In the genomic region with DNA sequence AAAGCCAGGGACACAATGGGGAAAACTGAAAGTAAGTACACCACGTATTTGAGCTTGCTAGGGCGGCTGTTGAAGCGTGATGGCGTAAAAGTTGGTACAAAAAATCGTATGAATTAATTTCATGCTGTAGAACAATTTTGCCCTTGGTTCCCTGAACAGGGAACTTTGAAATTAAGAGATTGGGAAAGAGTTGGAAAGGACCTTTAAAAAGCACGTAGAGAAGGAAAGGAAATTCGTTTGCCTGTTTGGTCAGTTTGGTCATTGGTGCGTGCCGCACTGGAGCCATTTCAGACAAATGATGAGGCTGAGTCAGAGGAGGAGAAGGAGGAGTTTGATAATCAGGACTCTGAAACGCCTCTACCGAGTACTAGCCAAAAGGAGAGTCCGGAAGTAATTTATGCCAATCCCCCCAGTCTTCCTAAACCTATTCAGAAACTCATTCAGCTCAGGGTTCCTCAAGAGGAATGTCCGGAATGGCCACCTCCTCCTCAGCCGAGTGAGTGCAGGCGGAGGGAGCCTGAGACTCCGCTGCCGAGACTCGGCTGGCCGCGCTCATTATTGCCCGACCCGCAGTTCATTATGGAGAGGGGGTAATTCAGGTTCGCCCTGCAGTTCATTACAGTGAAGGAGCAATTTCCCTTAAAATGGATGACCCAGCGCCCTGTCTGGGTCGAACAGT, we compare ENCODE assay signal across 9 cellular contexts. TPM values are rescaled to one million over a fixed set of nuclear protein-coding genes. Genes with fewer than 3 reads are reported as not detected.
DNase-seq lines count a peak whose midpoint lies in the region; ATAC-seq and TF ChIP-seq lines count a peak whose summit lies in the region.
"Had no signal": no experiment of that assay in that cellular context is flagged by ENCODE, and none has a peak within 500 bp of the region (broad histone marks: within the 10 kb centered on the region; RNA-seq: fewer than 3 reads in every experiment).

No MANE protein-coding gene starts in this region.

- in situ Hi-C loops in G401 (cut with HindIII; ENCODE audit: low sequenced_read_pairs): no loop called here
- in situ Hi-C loops in brain microvascular endothelial cell (cut with HindIII; ENCODE audit: low pct_ligation_motif_present, low sequenced_read_pairs): no loop called here

- no peaks in the 10 kb centered on the region for H4K20me1 ChIP-seq in SU-DHL-6 (ENCODE audit: low read depth, low read length)

- H3F3A ChIP-seq in SU-DHL-6 (ENCODE audit: insufficient read depth): no peaks in the 10 kb centered on the region

- no peaks in the 10 kb centered on the region for H3K9me2 ChIP-seq in SU-DHL-6 (replicated peaks; ENCODE audit: insufficient read depth, low read length)

- H3K9ac ChIP-seq in HUES48 (ENCODE audit: low read depth, low read length) (peak overlapping the region; percentile 75), SU-DHL-6 (ENCODE audit: low read length) (peak overlapping the region; percentile 59), iPS-18a (ENCODE audit: low read length) (peak overlapping the region; percentile 74)

- H3K4me3 ChIP-seq in HUES48 (ENCODE audit: low read depth, low read length) (peak overlapping the region; percentile 80), SU-DHL-6 (ENCODE audit: insufficient read depth, low read length, poor library complexity, severe bottlenecking) (peak overlapping the region; percentile 64), brain microvascular endothelial cell (ENCODE audit: low read depth, low read length) (peak overlapping the region; percentile 64), iPS-18a (ENCODE audit: low read length) (peak overlapping the region; percentile 80), skin epidermis (peak overlapping the region; percentile 49 to 76 (median 60))

- peaks cover 7% of the 10 kb centered on the region; the same call in 1 of the 2 replicates for H3K27me3 ChIP-seq in HUES48 (ENCODE audit: control insufficient read depth, insufficient read depth, low read length)
- H3K27me3 ChIP-seq in SU-DHL-6 (ENCODE audit: low read length): no peaks in the 10 kb centered on the region
- H3K27me3 ChIP-seq in brain microvascular endothelial cell (replicated peaks): no peaks in the 10 kb centered on the region
- peaks cover 11% of the 10 kb centered on the region for H3K27me3 ChIP-seq in iPS-18a (ENCODE audit: control insufficient read depth, insufficient read depth, low read length)

- peak overlapping the region; percentile 65 for H3K27ac ChIP-seq in HUES48 (ENCODE audit: low read depth, low read length)
- H3K27ac ChIP-seq in SU-DHL-6 (ENCODE audit: low read depth, low read length): no peak overlapping the region
- peak overlapping the region; percentile 59 for H3K27ac ChIP-seq in brain microvascular endothelial cell
- peak overlapping the region; percentile 19 for H3K27ac ChIP-seq in iPS-18a (ENCODE audit: low read length)
- H3K27ac ChIP-seq in skin epidermis: peak overlapping the region in 17 of 21 experiments; percentile 13 to 79 (median 63)

- H3K36me3 ChIP-seq in HUES48 (ENCODE audit: control insufficient read depth, insufficient read depth, low read length) (no peaks in the 10 kb centered on the region), SU-DHL-6 (ENCODE audit: low read length) (no peaks in the 10 kb centered on the region), brain microvascular endothelial cell (replicated peaks) (no peaks in the 10 kb centered on the region), iPS-18a (ENCODE audit: control insufficient read depth, low read depth, low read length) (no peaks in the 10 kb centered on the region)

- H3K79me2 ChIP-seq in SU-DHL-6 (ENCODE audit: insufficient read depth, low read length): no peaks in the 10 kb centered on the region

- H3K4me2 ChIP-seq in SU-DHL-6 (ENCODE audit: low read depth, low read length, poor library complexity, severe bottlenecking): peak overlapping the region; percentile 79

- DNase-seq in G401 (ENCODE audit: low spot score) (peak; percentile 70), brain microvascular endothelial cell (peak; percentile 72), COR-L47 (lab: John Stamatoyannopoulos, UW) (no peak)

- H3K9me3 ChIP-seq in HUES48 (ENCODE audit: control insufficient read depth, insufficient read depth, low read length): no peaks in the 10 kb centered on the region
- H3K9me3 ChIP-seq in SU-DHL-6 (ENCODE audit: insufficient read depth, low read length): no peaks in the 10 kb centered on the region
- no peaks in the 10 kb centered on the region for H3K9me3 ChIP-seq in iPS-18a (ENCODE audit: control insufficient read depth, low read depth, low read length)

- peak; percentile 77 for ATAC-seq in GM21528 (IDR thresholded peaks at IDR 0.05; ENCODE audit: low FRiP score, unreplicated experiment)

- H3K4me1 ChIP-seq in HUES48 (ENCODE audit: control insufficient read depth, insufficient read depth, low read length) (peaks cover 9% of the 10 kb centered on the region; the same call in 1 of the 2 replicates), iPS-18a (ENCODE audit: control insufficient read depth, low read depth, low read length) (peaks cover 4% of the 10 kb centered on the region)

- H2AFZ ChIP-seq in SU-DHL-6 (ENCODE audit: low read depth, low read length, severe bottlenecking): peak overlapping the region; percentile 97

- TF ChIP-seq CTCF in SU-DHL-6 (IDR thresholded peaks at IDR 0.05; ENCODE audit: insufficient read depth, low read length, poor library complexity, severe bottlenecking) (no peak), brain microvascular endothelial cell (IDR thresholded peaks at IDR 0.05; ENCODE audit: low read depth, low read length, missing control alignments) (no peak)

RNA-seq across cellular contexts. Expression of gene PRSS16, which starts 59.2 kb away (rescaled TPM):
- total RNA-seq in G401 (2014; rRNA removed; shearing (Covaris generic)): 7.3 and 12.9 TPM in 2 replicates
- total RNA-seq: pulmonary artery endothelial cell had no signal
